29 cellular contexts compared by ENCODE assay signal in the genomic region with DNA sequence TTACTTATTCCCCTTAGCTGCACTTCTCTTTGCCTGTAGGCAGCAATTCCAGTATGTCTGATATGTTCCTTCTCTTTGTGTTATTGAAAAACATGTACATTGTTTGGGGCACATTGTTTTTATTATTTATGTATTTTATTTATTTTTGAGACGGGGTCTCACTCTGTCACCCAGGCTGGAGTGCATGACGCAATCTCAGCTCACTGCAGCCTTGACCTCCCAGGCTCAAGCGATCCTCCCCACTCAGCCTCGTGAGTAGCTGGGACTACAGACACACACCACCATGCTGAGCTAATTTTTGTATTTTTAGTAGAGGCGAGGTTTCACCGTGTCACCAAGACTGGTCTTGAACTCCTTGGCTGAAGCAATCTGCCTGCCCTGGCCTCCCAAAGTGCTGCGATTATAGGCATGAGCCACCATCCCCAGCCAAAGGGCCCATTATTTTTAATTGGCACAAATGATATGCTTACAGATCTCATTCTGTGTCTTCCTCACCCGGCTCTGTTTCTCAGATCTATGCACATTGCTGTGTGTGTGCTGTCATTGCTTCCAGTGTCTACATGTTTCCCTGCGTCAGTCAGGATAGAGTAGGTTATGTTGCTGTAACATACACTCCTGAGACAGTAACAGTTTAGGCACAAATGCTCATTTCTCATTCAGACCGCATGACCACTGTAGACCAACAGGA.
"Had no signal": no experiment of that assay in that cellular context is flagged by ENCODE, and none has a peak within 500 bp of the region (broad histone marks: within the 10 kb centered on the region; RNA-seq: fewer than 3 reads in every experiment).

No MANE protein-coding gene starts in this region.

- DNase-seq: cortex of kidney; dorsolateral prefrontal cortex; effector CD4-positive, alpha-beta T cell; foreskin keratinocyte; heart left ventricle; kidney; mucosa of descending colon; naive B cell; nucleus accumbens; pancreas; sigmoid colon; stimulated activated CD4-positive, alpha-beta T cell treated with anti-CD3 and anti-CD28 coated beads, Interleukin-2, amount 100 ng/mL, for 24 hours; stimulated activated CD4-positive, alpha-beta T cell treated with anti-CD3 and anti-CD28 coated beads, Interleukin-4, amount 100 ng/mL, for 24 hours; stimulated activated naive CD4-positive, alpha-beta T cell treated with Interleukin-2 at 50 U/mL for 16 hours; stomach; trophoblast cell had no signal

- H3K79me2 ChIP-seq: hepatocyte had no signal

- H3K36me3 Mint-ChIP-seq: mesothelial cell of epicardium, naive B cell had no signal

- H3K4me1 Mint-ChIP-seq: mesothelial cell of epicardium; nephron; stimulated activated effector memory CD8-positive, alpha-beta T cell treated with anti-CD3 and anti-CD28 coated beads, Interleukin-12 subunit alpha, Interleukin-12 subunit beta, amount 100 ng/mL, for 72 hours had no signal

- ATAC-seq: esophagus mucosa; foreskin keratinocyte; gastroesophageal sphincter; left lobe of liver; mucosa of descending colon; pancreas; stimulated activated effector memory CD8-positive, alpha-beta T cell treated with anti-CD3 and anti-CD28 coated beads, Interleukin-12 subunit alpha, Interleukin-12 subunit beta, amount 100 ng/mL, for 72 hours had no signal

- H3K9me3 Mint-ChIP-seq: memory B cell; mesothelial cell of epicardium; naive B cell; nephron; stimulated activated effector memory CD8-positive, alpha-beta T cell treated with anti-CD3 and anti-CD28 coated beads, Interleukin-12 subunit alpha, Interleukin-12 subunit beta, amount 100 ng/mL, for 72 hours had no signal

- H3K4me3 Mint-ChIP-seq: memory B cell; mesothelial cell of epicardium; naive B cell; nephron; stimulated activated effector memory CD8-positive, alpha-beta T cell treated with anti-CD3 and anti-CD28 coated beads, Interleukin-12 subunit alpha, Interleukin-12 subunit beta, amount 100 ng/mL, for 72 hours had no signal

- H3K27me3 ChIP-seq: dorsolateral prefrontal cortex, gastroesophageal sphincter, heart left ventricle, hepatocyte, pancreas, sigmoid colon, stomach, thyroid gland, vagina had no signal

- H3K9me3 ChIP-seq: gastroesophageal sphincter, heart left ventricle, mucosa of descending colon, pancreas, sigmoid colon, stomach, thyroid gland, vagina had no signal

- H3K36me3 ChIP-seq: gastroesophageal sphincter, heart left ventricle, pancreas, sigmoid colon, stomach, thyroid gland, vagina had no signal

- H3K4me1 ChIP-seq: foreskin keratinocyte, gastroesophageal sphincter, pancreas, sigmoid colon, stomach, vagina had no signal

- H3K27ac ChIP-seq: dorsolateral prefrontal cortex, epithelial cell of prostate, foreskin keratinocyte, gastroesophageal sphincter, heart left ventricle, hepatocyte, pancreas, sigmoid colon, stomach, thyroid gland, vagina had no signal

- H3K27ac Mint-ChIP-seq: memory B cell; mesothelial cell of epicardium; naive B cell; nephron; progenitor cell of endocrine pancreas; stimulated activated effector memory CD8-positive, alpha-beta T cell treated with anti-CD3 and anti-CD28 coated beads, Interleukin-12 subunit alpha, Interleukin-12 subunit beta, amount 100 ng/mL, for 72 hours had no signal

- H3K4me2 ChIP-seq: hepatocyte had no signal

- H2AFZ ChIP-seq: hepatocyte had no signal

- H3K4me3 ChIP-seq: dorsolateral prefrontal cortex, gastroesophageal sphincter, heart left ventricle, hepatocyte, lung, mucosa of descending colon, pancreas, sigmoid colon, stomach, thyroid gland, vagina had no signal
